ENCODE assay signal across 39 cellular contexts in the genomic region with DNA sequence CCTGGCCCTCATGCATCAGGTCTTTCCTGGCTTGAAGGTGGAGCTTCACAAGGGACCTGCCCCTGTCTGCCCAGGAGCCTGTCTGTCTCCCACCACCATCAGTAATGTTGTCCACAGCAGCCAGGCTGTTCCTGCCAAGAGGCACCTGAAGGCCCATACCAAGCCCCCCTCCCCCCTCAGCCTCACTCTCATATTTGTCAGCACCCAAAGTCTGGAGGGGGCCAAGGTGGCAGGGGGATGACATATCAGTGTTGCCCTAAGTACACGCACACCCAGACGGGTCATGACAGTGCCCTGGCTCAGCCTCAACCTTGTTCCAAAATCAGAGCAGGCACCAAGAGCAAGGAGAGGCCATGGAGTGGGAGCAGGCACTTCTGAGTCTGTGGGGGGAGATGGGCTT. TPM values are rescaled to one million over a fixed set of nuclear protein-coding genes. Genes with fewer than 3 reads are reported as not detected.
"Had no signal": no experiment of that assay in that cellular context is flagged by ENCODE, and none has a peak within 500 bp of the region (broad histone marks: within the 10 kb centered on the region; RNA-seq: fewer than 3 reads in every experiment).

No MANE protein-coding gene starts in this region.

- ATAC-seq: activated CD8-positive, alpha-beta T cell treated with anti-CD3 and anti-CD28 coated beads for 36 hours; activated naive CD4-positive, alpha-beta T cell treated with anti-CD3 and anti-CD28 coated beads, Interleukin-2, amount 50 U/mL, for 72 hours; activated T-cell treated with anti-CD3 and anti-CD28 coated beads, Interleukin-2, amount 50 U/mL, for 4 hours; activated T-cell treated with anti-CD3 and anti-CD28 coated beads, Interleukin-2, amount 50 U/mL, for 72 hours; activated T-helper 17 cell treated with anti-CD3 and anti-CD28 coated beads, Interleukin-2, amount 50 U/mL, for 72 hours; body of pancreas had no signal

- H3K4me1 Mint-ChIP-seq: activated B cell treated with CpG ODN at 0.5 μM for 24 hours; activated CD4-positive, alpha-beta T cell treated with anti-CD3 and anti-CD28 coated beads, Interleukin-2, amount 10 ng/mL, durations not matched to agents 24 days and 14 days; activated naive CD8-positive, alpha-beta T cell treated with anti-CD3 and anti-CD28 coated beads for 36 hours; activated T-helper 17 cell treated with anti-CD3 and anti-CD28 coated beads, Interleukin-2, amount 50 U/mL, for 72 hours had no signal

- H3K36me3 ChIP-seq: adrenal gland, brain microvascular endothelial cell, breast epithelium had no signal

- H3K27me3 ChIP-seq: adrenal gland, body of pancreas, brain microvascular endothelial cell, breast epithelium had no signal

- FAIRE-seq: astrocyte, TTC549 had no signal

- DNase-seq: activated B cell treated with CpG ODN at 0.5 μM for 24 hours; activated CD4-positive, alpha-beta memory T cell treated with anti-CD3 and anti-CD28 coated beads for 36 hours; activated CD4-positive, alpha-beta T cell treated with anti-CD3 and anti-CD28 coated beads for 4 hours; activated CD4-positive, alpha-beta T cell treated with anti-CD3 and anti-CD28 coated beads, Interleukin-2, amount 10 ng/mL, durations not matched to agents 24 days and 14 days; activated CD4-positive, alpha-beta T cell treated with anti-CD3 and anti-CD28 coated beads, Interleukin-2, amount 50 U/mL, for 1 hour; activated CD4-positive, alpha-beta T cell treated with anti-CD3 and anti-CD28 coated beads, Interleukin-2, amount 50 U/mL, for 4 hours; activated CD4-positive, CD25-positive, alpha-beta regulatory T cell treated with anti-CD3 and anti-CD28 coated beads, Interleukin-2, amount 50 U/mL, for 72 hours; activated CD8-positive, alpha-beta memory T cell treated with anti-CD3 and anti-CD28 coated beads, Interleukin-2, amount 50 U/mL, for 4 hours; activated CD8-positive, alpha-beta T cell treated with anti-CD3 and anti-CD28 coated beads for 36 hours; activated effector memory CD4-positive, alpha-beta T cell treated with anti-CD3 and anti-CD28 coated beads, Interleukin-2, amount 50 U/mL, for 16 hours; activated gamma-delta T cell treated with Interleukin-2 at 50 U/mL for 16 hours; activated naive CD4-positive, alpha-beta T cell; activated naive CD4-positive, alpha-beta T cell treated with anti-CD3 and anti-CD28 coated beads for 36 hours; activated naive CD4-positive, alpha-beta T cell treated with anti-CD3 and anti-CD28 coated beads, Interleukin-2, amount 50 U/mL, for 16 hours; activated naive CD8-positive, alpha-beta T cell treated with anti-CD3 and anti-CD28 coated beads for 36 hours; activated T-cell treated with anti-CD3 and anti-CD28 coated beads for 4 hours; activated T-cell treated with anti-CD3 and anti-CD28 coated beads, Interleukin-2, amount 50 U/mL, for 1 hour; activated T-cell treated with anti-CD3 and anti-CD28 coated beads, Interleukin-2, amount 50 U/mL, for 4 hours; activated T-cell treated with anti-CD3 and anti-CD28 coated beads, Interleukin-2, amount 50 U/mL, for 72 hours; adrenal gland; amniotic stem cell; aorta; body of pancreas; brain microvascular endothelial cell; central memory CD4-positive, alpha-beta T cell; T-helper 1 cell; T-helper 2 cell; T-helper 9 cell had no signal

- H3K27me3 Mint-ChIP-seq: activated B cell treated with CpG ODN at 0.5 μM for 24 hours; activated CD4-positive, alpha-beta memory T cell treated with anti-CD3 and anti-CD28 coated beads for 36 hours; activated CD4-positive, alpha-beta T cell treated with anti-CD3 and anti-CD28 coated beads, Interleukin-2, amount 10 ng/mL, durations not matched to agents 24 days and 14 days; activated CD8-positive, alpha-beta T cell treated with anti-CD3 and anti-CD28 coated beads for 36 hours; activated naive CD8-positive, alpha-beta T cell treated with anti-CD3 and anti-CD28 coated beads for 36 hours; activated T-helper 17 cell treated with anti-CD3 and anti-CD28 coated beads, Interleukin-2, amount 50 U/mL, for 72 hours had no signal

- H3K4me3 ChIP-seq: adrenal gland, body of pancreas, breast epithelium had no signal

- H3K27ac Mint-ChIP-seq: activated B cell treated with CpG ODN at 0.5 μM for 24 hours; activated CD4-positive, alpha-beta memory T cell treated with anti-CD3 and anti-CD28 coated beads for 36 hours; activated CD4-positive, alpha-beta T cell treated with anti-CD3 and anti-CD28 coated beads, Interleukin-2, amount 10 ng/mL, durations not matched to agents 24 days and 14 days; activated CD8-positive, alpha-beta T cell treated with anti-CD3 and anti-CD28 coated beads for 36 hours; activated naive CD4-positive, alpha-beta T cell treated with anti-CD3 and anti-CD28 coated beads for 36 hours; activated naive CD4-positive, alpha-beta T cell treated with anti-CD3 and anti-CD28 coated beads, Interleukin-2, amount 50 U/mL, for 72 hours; activated naive CD8-positive, alpha-beta T cell treated with anti-CD3 and anti-CD28 coated beads for 36 hours; activated T-cell treated with anti-CD3 and anti-CD28 coated beads, Interleukin-2, amount 50 U/mL, for 72 hours; activated T-helper 1 cell treated with anti-CD3 and anti-CD28 coated beads, Interleukin-12 subunit alpha, Interleukin-12 subunit beta, Interleukin-2, Interleukin-4 antibody, amounts not matched to agents 30 ng/mL and 10 ng/mL and 1 ng/mL, durations not matched to agents 14 hours and 24 hours and 36 hours; activated T-helper 17 cell treated with anti-CD3 and anti-CD28 coated beads, Interleukin-2, amount 50 U/mL, for 72 hours; T-helper 1 cell treated with Interleukin-12 subunit alpha and Interleukin-12 subunit beta and Interleukin-4 antibody, amounts not matched to agents 30 μg/mL and 1 μg/mL, for 36 hours; T-helper 2 cell treated with Interferon-gamma antibody and Interleukin-4, amounts not matched to agents 5 μg/mL and 100 μg/mL, for 36 hours had no signal

- H3K36me3 Mint-ChIP-seq: activated CD4-positive, alpha-beta memory T cell treated with anti-CD3 and anti-CD28 coated beads for 36 hours; activated naive CD8-positive, alpha-beta T cell treated with anti-CD3 and anti-CD28 coated beads for 36 hours had no signal

- H3K27ac ChIP-seq: adrenal gland, body of pancreas, brain microvascular endothelial cell, breast epithelium, VCaP had no signal

- H3K9me3 ChIP-seq: adrenal gland, body of pancreas had no signal

- H3K4me1 ChIP-seq: adrenal gland, body of pancreas, breast epithelium had no signal

- H3K4me3 Mint-ChIP-seq: activated B cell treated with CpG ODN at 0.5 μM for 24 hours; activated CD4-positive, alpha-beta memory T cell treated with anti-CD3 and anti-CD28 coated beads for 36 hours; activated CD4-positive, alpha-beta T cell treated with anti-CD3 and anti-CD28 coated beads, Interleukin-2, amount 10 ng/mL, durations not matched to agents 24 days and 14 days; activated CD8-positive, alpha-beta T cell treated with anti-CD3 and anti-CD28 coated beads for 36 hours; activated naive CD4-positive, alpha-beta T cell treated with anti-CD3 and anti-CD28 coated beads for 36 hours; activated naive CD8-positive, alpha-beta T cell treated with anti-CD3 and anti-CD28 coated beads for 36 hours; activated T-cell treated with anti-CD3 and anti-CD28 coated beads, Interleukin-2, amount 50 U/mL, for 4 hours; activated T-cell treated with anti-CD3 and anti-CD28 coated beads, Interleukin-2, amount 50 U/mL, for 72 hours; activated T-helper 1 cell treated with anti-CD3 and anti-CD28 coated beads, Interleukin-12 subunit alpha, Interleukin-12 subunit beta, Interleukin-2, Interleukin-4 antibody, amounts not matched to agents 30 ng/mL and 10 ng/mL and 1 ng/mL, durations not matched to agents 14 hours and 24 hours and 36 hours; activated T-helper 17 cell treated with anti-CD3 and anti-CD28 coated beads, Interleukin-2, amount 50 U/mL, for 72 hours; T-helper 1 cell treated with Interleukin-12 subunit alpha and Interleukin-12 subunit beta and Interleukin-4 antibody, amounts not matched to agents 30 μg/mL and 1 μg/mL, for 36 hours; T-helper 2 cell treated with Interferon-gamma antibody and Interleukin-4, amounts not matched to agents 5 μg/mL and 100 μg/mL, for 36 hours had no signal

RNA-seq across cellular contexts. Expression of a gene that starts 27.2 kb away (rescaled TPM):
- total RNA-seq: activated B cell treated with CpG ODN at 0.5 μM for 24 hours; activated CD4-positive, alpha-beta memory T cell treated with anti-CD3 and anti-CD28 coated beads for 36 hours; activated CD4-positive, alpha-beta T cell treated with anti-CD3 and anti-CD28 coated beads, Interleukin-2, amount 10 ng/mL, durations not matched to agents 24 days and 14 days; activated CD8-positive, alpha-beta memory T cell treated with anti-CD3 and anti-CD28 coated beads for 36 hours; activated CD8-positive, alpha-beta T cell treated with anti-CD3 and anti-CD28 coated beads for 36 hours; activated naive CD4-positive, alpha-beta T cell treated with anti-CD3 and anti-CD28 coated beads for 36 hours; activated naive CD4-positive, alpha-beta T cell treated with anti-CD3 and anti-CD28 coated beads, Interleukin-2, amount 50 U/mL, for 72 hours; activated naive CD8-positive, alpha-beta T cell treated with anti-CD3 and anti-CD28 coated beads for 36 hours; activated T-cell treated with anti-CD3 and anti-CD28 coated beads, Interleukin-2, amount 50 U/mL, for 4 hours; activated T-cell treated with anti-CD3 and anti-CD28 coated beads, Interleukin-2, amount 50 U/mL, for 72 hours; activated T-helper 1 cell treated with anti-CD3 and anti-CD28 coated beads, Interleukin-12 subunit alpha, Interleukin-12 subunit beta, Interleukin-2, Interleukin-4 antibody, amounts not matched to agents 30 ng/mL and 10 ng/mL and 1 ng/mL, durations not matched to agents 14 hours and 24 hours and 36 hours; activated T-helper 17 cell treated with anti-CD3 and anti-CD28 coated beads, Interleukin-2, amount 50 U/mL, for 72 hours; adrenal gland; aorta; astrocyte; body of pancreas; breast epithelium; cardiac septum had no signal
- polyA plus RNA-seq: adrenal gland, aorta had no signal
